In genomic region chr3:116785226-116785625, GRCh38 we compare ENCODE assay signal across 25 cellular contexts.
DNase-seq lines count a peak whose midpoint lies in the region; ATAC-seq, FAIRE-seq and TF ChIP-seq lines count a peak whose summit lies in the region.
"Had no signal": no experiment of that assay in that cellular context is flagged by ENCODE, and none has a peak within 500 bp of the region (broad histone marks: within the 10 kb centered on the region; RNA-seq: fewer than 3 reads in every experiment).

No MANE protein-coding gene starts in this region.

- TF ChIP-seq POLR2A in H1 (IDR thresholded peaks at IDR 0.05; ENCODE audit: control extremely low read depth in 1 of 2, low read depth in 2 of 2, low read length in 2 of 2): no peak

- H3K14ac ChIP-seq in H1 (ENCODE audit: insufficient read length) (no peak overlapping the region), mesenchymal stem cell (ENCODE audit: low read length in 2 of 2) (no peak overlapping the region)

- H3K23ac ChIP-seq in H1 (ENCODE audit: insufficient read length) (no peak overlapping the region), mesenchymal stem cell (ENCODE audit: low read length in 2 of 2) (no peak overlapping the region)

- H3K9ac ChIP-seq in H1 (replicated peaks in 1 of 4; ENCODE audit: extremely low read depth in 1 of 4, low read depth in 3 of 4, low read length in 3 of 4) (no peak overlapping the region), mesenchymal stem cell (ENCODE audit: low read length) (no peak overlapping the region)
- H3K9ac ChIP-seq: BLaER1 treated with 17β-estradiol and CSF1 and Interleukin-3, amounts not matched to agents 10 nM and 100 nM; GM23248 had no signal

- H3K18ac ChIP-seq in H1 (ENCODE audit: extremely low read depth, low read length): no peak overlapping the region; the same call in 1 of the 2 replicates
- peak overlapping the region; percentile 5 to 49 for H3K18ac ChIP-seq in mesenchymal stem cell (ENCODE audit: low read depth in 1 of 2, low read length in 2 of 2)

- H2BK15ac ChIP-seq in H1 (ENCODE audit: low read length): no peak overlapping the region
- no peak overlapping the region for H2BK15ac ChIP-seq in mesenchymal stem cell (ENCODE audit: low read depth, poor library complexity, severe bottlenecking)

- no peak; a peak in 1 of 4 replicates for TF ChIP-seq RAD21 in H1 (IDR thresholded peaks at IDR 0.05 in 1 of 2, conservative IDR thresholded peaks at IDR 0.05 in 1 of 2; ENCODE audit: low read depth in 2 of 2, low read length in 2 of 2)

- H3K23me2 ChIP-seq in H1 (ENCODE audit: low read depth, low read length): no peaks in the 10 kb centered on the region

- H3K27ac ChIP-seq in GM23338 (ENCODE audit: low read depth): no peak overlapping the region
- H3K27ac ChIP-seq in H1 (ENCODE audit: low read depth, low read length): no peak overlapping the region
- no peak overlapping the region for H3K27ac ChIP-seq in mesenchymal stem cell (ENCODE audit: low read length, poor library complexity, severe bottlenecking)
- H3K27ac ChIP-seq: A549; BLaER1 treated with 17β-estradiol and CSF1 and Interleukin-3, amounts not matched to agents 10 nM and 100 nM; GM23248 had no signal

- H3K79me1 ChIP-seq in H1 (ENCODE audit: low read depth, low read length) (no peaks in the 10 kb centered on the region), mesenchymal stem cell (replicated peaks; ENCODE audit: low read length, poor library complexity, severe bottlenecking) (no peaks in the 10 kb centered on the region)

- no peaks in the 10 kb centered on the region for H3K27me3 ChIP-seq in GM23338 (ENCODE audit: insufficient read depth)
- H3K27me3 ChIP-seq in H1 (replicated peaks in 1 of 4; ENCODE audit: control insufficient read depth in 3 of 4, extremely low read depth in 1 of 4, insufficient read depth in 3 of 4, low read length in 3 of 4): no peaks in the 10 kb centered on the region
- no peaks in the 10 kb centered on the region for H3K27me3 ChIP-seq in mesenchymal stem cell (ENCODE audit: control insufficient read depth in 1 of 2, insufficient read depth in 1 of 2, low read length in 2 of 2)
- H3K27me3 ChIP-seq: BE2C; BLaER1 treated with 17β-estradiol and CSF1 and Interleukin-3, amounts not matched to agents 10 nM and 100 nM had no signal

- no peak overlapping the region for H2BK20ac ChIP-seq in H1 (ENCODE audit: low read length)

- no peak for FAIRE-seq in H1 (lab: Jason Lieb, UNC)
- FAIRE-seq: A549, D721Med, GM12891, H54 had no signal

- H2AFZ ChIP-seq in GM23338: peak overlapping the region; percentile 10; the same call in 1 of the 2 replicates
- no peak overlapping the region for H2AFZ ChIP-seq in H1 (ENCODE audit: low read length)
- H2AFZ ChIP-seq in mesenchymal stem cell (ENCODE audit: low read depth, low read length): no peak overlapping the region
- H2AFZ ChIP-seq: GM23248 had no signal

- H3F3A ChIP-seq in GM23338 (replicated peaks; ENCODE audit: low read depth): no peaks in the 10 kb centered on the region

- TF ChIP-seq CTCF in GM23338 (conservative IDR thresholded peaks at IDR 0.05; ENCODE audit: low read depth in 2 of 2): no peak
- no peak for TF ChIP-seq CTCF in H1 (IDR thresholded peaks at IDR 0.05; ENCODE audit: control extremely low read depth in 1 of 3, insufficient read depth in 1 of 3, low read depth in 1 of 3, low read length in 3 of 3)
- TF ChIP-seq CTCF in GM10248 (IDR thresholded peaks at IDR 0.05; ENCODE audit: control extremely low read depth, extremely low read depth, low read depth, missing control alignments): no peak
- TF ChIP-seq CTCF in nephron progenitor cell (IDR thresholded peaks at IDR 0.05): no peak

- H3K9me3 ChIP-seq in H1 (ENCODE audit: insufficient read depth in 2 of 2, low read depth in 1 of 2, low read length in 1 of 2): no peaks in the 10 kb centered on the region
- H3K9me3 ChIP-seq in mesenchymal stem cell (ENCODE audit: control insufficient read depth, low read length): no peaks in the 10 kb centered on the region
- H3K9me3 ChIP-seq: A549; BE2C; BLaER1 treated with 17β-estradiol and CSF1 and Interleukin-3, amounts not matched to agents 10 nM and 100 nM had no signal

- no peaks in the 10 kb centered on the region for H3K9me2 ChIP-seq in GM23338 (ENCODE audit: insufficient read depth)

- H3K27ac Mint-ChIP-seq in GM23338: no peak overlapping the region
- H3K27ac Mint-ChIP-seq in nephron progenitor cell: no peak overlapping the region
- H3K27ac Mint-ChIP-seq: CD14-positive monocyte; CD4-positive, alpha-beta T cell; CD8-positive, alpha-beta memory T cell had no signal

- H2BK120ac ChIP-seq in H1 (replicated peaks; ENCODE audit: low read depth, low read length): no peak overlapping the region
- no peak overlapping the region for H2BK120ac ChIP-seq in mesenchymal stem cell (ENCODE audit: low read depth, low read length)

- H3K4me3 Mint-ChIP-seq in GM23338 (no peak overlapping the region), nephron progenitor cell (no peak overlapping the region)
- H3K4me3 Mint-ChIP-seq: CD14-positive monocyte; CD4-positive, alpha-beta T cell; CD8-positive, alpha-beta memory T cell had no signal

- H4K20me1 ChIP-seq in GM23338 (replicated peaks; ENCODE audit: insufficient read depth): no peaks in the 10 kb centered on the region
- no peaks in the 10 kb centered on the region for H4K20me1 ChIP-seq in H1 (replicated peaks in 1 of 2; ENCODE audit: control insufficient read depth in 1 of 2, insufficient read depth in 2 of 2, low read length in 2 of 2)
- H4K20me1 ChIP-seq: BLaER1 treated with 17β-estradiol and CSF1 and Interleukin-3, amounts not matched to agents 10 nM and 100 nM had no signal

- H4K91ac ChIP-seq in H1 (replicated peaks; ENCODE audit: insufficient read length, low read length) (no peak overlapping the region), mesenchymal stem cell (ENCODE audit: low read length) (no peak overlapping the region)

- no peak overlapping the region for H3K56ac ChIP-seq in H1 (replicated peaks; ENCODE audit: insufficient read length, low read depth, low read length)

- H3K4me2 ChIP-seq in GM23338 (no peak overlapping the region; the same call in 1 of the 2 replicates), H1 (ENCODE audit: insufficient read depth in 1 of 2, low read depth in 2 of 2, low read length in 2 of 2) (no peak overlapping the region), mesenchymal stem cell (ENCODE audit: low read length, poor library complexity, severe bottlenecking) (no peak overlapping the region)
- H3K4me2 ChIP-seq: A549; BLaER1 treated with 17β-estradiol and CSF1 and Interleukin-3, amounts not matched to agents 10 nM and 100 nM had no signal

- H4K5ac ChIP-seq in H1 (ENCODE audit: insufficient read length, low read depth, low read length): no peak overlapping the region

- H3K4me1 Mint-ChIP-seq in GM23338 (peaks cover 26% of the 10 kb centered on the region), nephron progenitor cell (no peaks in the 10 kb centered on the region)
- H3K4me1 Mint-ChIP-seq: CD14-positive monocyte; CD8-positive, alpha-beta memory T cell had no signal

- CTCF ChIA-PET in H1 (lab: Charles Lee; ENCODE audit: partially characterized antibody): interaction anchor here (0.6 to 1.1 kb wide), 5 partner anchors 10 to 274 kb away, joined by 3 to 5 read pairs (median 3); no protein-coding TSS in a partner anchor
- CTCF ChIA-PET in GM10248 (lab: Yijun Ruan, JAX): interaction anchor here (1.0 to 8.2 kb wide), 5 partner anchors 9 to 39 kb away, joined by 3 to 56 read pairs (median 4); no protein-coding TSS in a partner anchor

- H3K36me3 ChIP-seq in GM23338 (ENCODE audit: insufficient read depth): no peaks in the 10 kb centered on the region
- no peaks in the 10 kb centered on the region for H3K36me3 ChIP-seq in H1 (ENCODE audit: control insufficient read depth in 2 of 4, insufficient read depth in 4 of 4, low read length in 3 of 4)
- H3K36me3 ChIP-seq in mesenchymal stem cell (ENCODE audit: control insufficient read depth in 1 of 2, insufficient read depth in 2 of 2, low read depth in 1 of 2, low read length in 2 of 2): no peaks in the 10 kb centered on the region
- H3K36me3 ChIP-seq: BE2C; BLaER1 treated with 17β-estradiol and CSF1 and Interleukin-3, amounts not matched to agents 10 nM and 100 nM had no signal

- H3K4me3 ChIP-seq in GM23338: no peak overlapping the region
- no peak overlapping the region for H3K4me3 ChIP-seq in H1 (ENCODE audit: extremely low read depth in 1 of 4, insufficient read depth in 2 of 4, low read depth in 3 of 4, low read length in 4 of 4)
- no peak overlapping the region for H3K4me3 ChIP-seq in mesenchymal stem cell (ENCODE audit: insufficient read depth in 1 of 2, low read depth in 1 of 2, low read length in 2 of 2)
- H3K4me3 ChIP-seq: A549; BLaER1 treated with 17β-estradiol and CSF1 and Interleukin-3, amounts not matched to agents 10 nM and 100 nM; GM23248 had no signal

- H3K4me1 ChIP-seq in GM23338 (ENCODE audit: insufficient read depth) (peaks cover 17% of the 10 kb centered on the region), H1 (replicated peaks in 1 of 4; ENCODE audit: control insufficient read depth in 3 of 4, insufficient read depth in 4 of 4, low read length in 3 of 4) (peaks cover 0 to 10% (median 6%) of the 10 kb centered on the region in 4 experiments; a peak in 5 of 7 replicates), mesenchymal stem cell (ENCODE audit: control insufficient read depth, insufficient read depth, low read depth, low read length) (no peaks in the 10 kb centered on the region)
- H3K4me1 ChIP-seq: A549; BE2C; BLaER1 treated with 17β-estradiol and CSF1 and Interleukin-3, amounts not matched to agents 10 nM and 100 nM had no signal

- WGBS in H1 (ENCODE audit: extremely low coverage in 1 of 2, insufficient coverage in 1 of 2, insufficient read length in 1 of 2, insufficient replicate concordance in 2 of 2, low coverage in 1 of 2, low lambda C conversion rate in 2 of 2, missing lambda C conversion rate in 1 of 2), 2 experiments: 78% methylated on average over 3 of the region's 3 CpGs; no CpG with 5 or more reads in 1 of the 2 experiments
- 100% methylated on average over 3 of the region's 3 CpGs for WGBS in mesenchymal stem cell

- H2BK12ac ChIP-seq in H1 (ENCODE audit: low read depth, low read length) (no peak overlapping the region), mesenchymal stem cell (ENCODE audit: low read length in 2 of 2) (peak overlapping the region; percentile 10 to 73)

- no peak overlapping the region for H3K4ac ChIP-seq in H1 (replicated peaks; ENCODE audit: insufficient read length, low read depth, low read length)
- H3K4ac ChIP-seq in mesenchymal stem cell (ENCODE audit: low read depth in 1 of 2, low read length in 2 of 2): no peak overlapping the region

- TF ChIP-seq EP300 in H1 (IDR thresholded peaks at IDR 0.05; ENCODE audit: borderline replicate concordance in 1 of 2, low read depth in 2 of 2, low read length in 2 of 2): no peak

- H3K27me3 Mint-ChIP-seq in GM23338 (ENCODE audit: insufficient read depth, low read depth, poor library complexity) (peaks cover 2% of the 10 kb centered on the region), nephron progenitor cell (ENCODE audit: low read depth, poor library complexity) (no peaks in the 10 kb centered on the region)
- H3K27me3 Mint-ChIP-seq: CD4-positive, alpha-beta T cell; CD8-positive, alpha-beta memory T cell had no signal

- H3K36me3 Mint-ChIP-seq in GM23338 (ENCODE audit: low read depth) (no peaks in the 10 kb centered on the region), nephron progenitor cell (ENCODE audit: low read depth) (no peaks in the 10 kb centered on the region)
- H3K36me3 Mint-ChIP-seq: CD14-positive monocyte; CD8-positive, alpha-beta memory T cell had no signal

- DNase-seq in GM23338 (ENCODE audit: low spot score): no peak
- DNase-seq in NCI-H82 (lab: John Stamatoyannopoulos, UW): peak; percentile 87
- DNase-seq in H1 (ENCODE audit: low read depth in 1 of 2, low spot score in 2 of 2): no peak
- no peak for DNase-seq in mesenchymal stem cell
- DNase-seq in GM10248 (ENCODE audit: extremely low spot score): no peak
- no peak for DNase-seq in nephron progenitor cell
- DNase-seq: 8988T; ACHN; AML-193; BE2C; CD4-positive, alpha-beta T cell; CD8-positive, alpha-beta memory T cell; DMS 273 treated with DMSO at 0.1 percent for 48 hours; DMS79; EL; GDM1; GM23248; HCEC 1CT had no signal

- POLR2A ChIA-PET in H1 (lab: Charles Lee; ENCODE audit: partially characterized antibody) (no interaction called here), GM10248 (lab: Yijun Ruan, JAX) (no interaction called here)

- peak; percentile 73 for ATAC-seq in GM23338
- ATAC-seq in GM18498 (IDR thresholded peaks at IDR 0.05; ENCODE audit: unreplicated experiment): no peak
- ATAC-seq: A549 had no signal

- H3K9me3 Mint-ChIP-seq in GM23338: no peaks in the 10 kb centered on the region
- H3K9me3 Mint-ChIP-seq in nephron progenitor cell: no peaks in the 10 kb centered on the region
- H3K9me3 Mint-ChIP-seq: CD4-positive, alpha-beta T cell had no signal

- H4K8ac ChIP-seq in H1 (ENCODE audit: extremely low read depth, insufficient read depth, low read length) (no peak overlapping the region), mesenchymal stem cell (ENCODE audit: low read length) (peak overlapping the region; percentile 24)

- H3K79me2 ChIP-seq in GM23338 (replicated peaks; ENCODE audit: insufficient read depth): no peaks in the 10 kb centered on the region
- no peaks in the 10 kb centered on the region for H3K79me2 ChIP-seq in H1 (ENCODE audit: control insufficient read depth in 1 of 2, insufficient read depth in 2 of 2, low read length in 2 of 2)

- H2AK5ac ChIP-seq in H1 (ENCODE audit: low read depth, low read length) (no peak overlapping the region), mesenchymal stem cell (ENCODE audit: low read length, severe bottlenecking) (no peak overlapping the region)

- H2BK5ac ChIP-seq in H1 (ENCODE audit: low read depth, low read length) (no peak overlapping the region), mesenchymal stem cell (ENCODE audit: low read depth, low read length, poor library complexity, severe bottlenecking) (no peak overlapping the region)
